1 cellular context compared by ENCODE assay signal in the genomic region with DNA sequence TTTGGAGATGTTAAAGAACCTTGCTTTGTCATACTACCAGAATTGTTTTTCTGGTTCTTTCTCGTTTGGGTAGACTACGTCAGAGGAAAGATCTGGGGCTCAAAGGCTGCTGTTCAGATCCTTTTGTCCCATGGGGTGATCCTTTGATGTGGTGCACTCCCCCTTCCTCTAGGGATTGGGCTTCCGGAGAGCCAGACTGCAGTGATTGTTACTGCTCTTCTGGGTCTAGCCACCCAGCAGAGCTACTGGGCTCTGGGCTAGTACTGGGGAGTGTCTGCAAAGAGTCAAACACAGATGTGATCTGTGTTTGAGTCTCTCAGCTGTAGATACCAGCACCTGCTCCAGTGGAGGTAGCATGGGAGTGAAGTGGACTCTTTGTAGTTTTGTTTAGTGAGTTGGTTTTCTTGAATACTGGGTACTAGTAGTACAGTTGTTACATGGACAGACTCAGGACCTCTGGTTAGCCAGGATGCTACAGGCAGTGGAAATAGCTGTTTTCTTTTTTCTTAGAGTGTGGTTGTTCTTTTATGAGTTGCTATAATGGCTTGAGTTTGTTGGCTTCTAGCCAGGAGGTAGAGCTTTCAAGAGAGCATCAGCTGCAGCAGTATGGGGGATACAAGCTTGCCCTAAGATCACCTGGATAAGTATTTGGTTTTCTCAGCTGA.
A peak's percentile ranks its signal among the peaks of the same experiment; 100 is the strongest.
TF ChIP-seq lines count a peak whose summit lies in the region.

No MANE protein-coding gene starts in this region.

TF ChIP-seq in HepG2, 621 proteins besides CTCF, POLR2A, EP300 and RAD21 (continued from another document and continues in another):
- TF ChIP-seq, protein P1, sequence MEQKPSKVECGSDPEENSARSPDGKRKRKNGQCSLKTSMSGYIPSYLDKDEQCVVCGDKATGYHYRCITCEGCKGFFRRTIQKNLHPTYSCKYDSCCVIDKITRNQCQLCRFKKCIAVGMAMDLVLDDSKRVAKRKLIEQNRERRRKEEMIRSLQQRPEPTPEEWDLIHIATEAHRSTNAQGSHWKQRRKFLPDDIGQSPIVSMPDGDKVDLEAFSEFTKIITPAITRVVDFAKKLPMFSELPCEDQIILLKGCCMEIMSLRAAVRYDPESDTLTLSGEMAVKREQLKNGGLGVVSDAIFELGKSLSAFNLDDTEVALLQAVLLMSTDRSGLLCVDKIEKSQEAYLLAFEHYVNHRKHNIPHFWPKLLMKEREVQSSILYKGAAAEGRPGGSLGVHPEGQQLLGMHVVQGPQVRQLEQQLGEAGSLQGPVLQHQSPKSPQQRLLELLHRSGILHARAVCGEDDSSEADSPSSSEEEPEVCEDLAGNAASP (CRISPR knock-in tag; IDR thresholded peaks at IDR 0.05; ENCODE audit: borderline replicate concordance) = peak; percentile 40; the same call in 1 of the 2 replicates
- TF ChIP-seq, protein P2, sequence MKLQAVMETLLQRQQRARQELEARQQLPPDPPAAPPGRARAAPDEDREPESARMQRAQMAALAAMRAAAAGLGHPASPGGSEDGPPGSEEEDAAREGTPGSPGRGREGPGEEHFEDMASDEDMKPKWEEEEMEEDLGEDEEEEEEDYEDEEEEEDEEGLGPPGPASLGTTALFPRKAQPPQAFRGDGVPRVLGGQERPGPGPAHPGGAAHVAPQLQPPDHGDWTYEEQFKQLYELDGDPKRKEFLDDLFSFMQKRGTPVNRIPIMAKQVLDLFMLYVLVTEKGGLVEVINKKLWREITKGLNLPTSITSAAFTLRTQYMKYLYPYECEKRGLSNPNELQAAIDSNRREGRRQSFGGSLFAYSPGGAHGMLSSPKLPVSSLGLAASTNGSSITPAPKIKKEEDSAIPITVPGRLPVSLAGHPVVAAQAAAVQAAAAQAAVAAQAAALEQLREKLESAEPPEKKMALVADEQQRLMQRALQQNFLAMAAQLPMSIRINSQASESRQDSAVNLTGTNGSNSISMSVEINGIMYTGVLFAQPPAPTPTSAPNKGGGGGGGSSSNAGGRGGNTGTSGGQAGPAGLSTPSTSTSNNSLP (IDR thresholded peaks at IDR 0.05; ENCODE audit: low read depth, low read length) = 0 out of 2 replicates have a peak, but pooled peaks have one; percentile 15
- TF ChIP-seq, protein P3, sequence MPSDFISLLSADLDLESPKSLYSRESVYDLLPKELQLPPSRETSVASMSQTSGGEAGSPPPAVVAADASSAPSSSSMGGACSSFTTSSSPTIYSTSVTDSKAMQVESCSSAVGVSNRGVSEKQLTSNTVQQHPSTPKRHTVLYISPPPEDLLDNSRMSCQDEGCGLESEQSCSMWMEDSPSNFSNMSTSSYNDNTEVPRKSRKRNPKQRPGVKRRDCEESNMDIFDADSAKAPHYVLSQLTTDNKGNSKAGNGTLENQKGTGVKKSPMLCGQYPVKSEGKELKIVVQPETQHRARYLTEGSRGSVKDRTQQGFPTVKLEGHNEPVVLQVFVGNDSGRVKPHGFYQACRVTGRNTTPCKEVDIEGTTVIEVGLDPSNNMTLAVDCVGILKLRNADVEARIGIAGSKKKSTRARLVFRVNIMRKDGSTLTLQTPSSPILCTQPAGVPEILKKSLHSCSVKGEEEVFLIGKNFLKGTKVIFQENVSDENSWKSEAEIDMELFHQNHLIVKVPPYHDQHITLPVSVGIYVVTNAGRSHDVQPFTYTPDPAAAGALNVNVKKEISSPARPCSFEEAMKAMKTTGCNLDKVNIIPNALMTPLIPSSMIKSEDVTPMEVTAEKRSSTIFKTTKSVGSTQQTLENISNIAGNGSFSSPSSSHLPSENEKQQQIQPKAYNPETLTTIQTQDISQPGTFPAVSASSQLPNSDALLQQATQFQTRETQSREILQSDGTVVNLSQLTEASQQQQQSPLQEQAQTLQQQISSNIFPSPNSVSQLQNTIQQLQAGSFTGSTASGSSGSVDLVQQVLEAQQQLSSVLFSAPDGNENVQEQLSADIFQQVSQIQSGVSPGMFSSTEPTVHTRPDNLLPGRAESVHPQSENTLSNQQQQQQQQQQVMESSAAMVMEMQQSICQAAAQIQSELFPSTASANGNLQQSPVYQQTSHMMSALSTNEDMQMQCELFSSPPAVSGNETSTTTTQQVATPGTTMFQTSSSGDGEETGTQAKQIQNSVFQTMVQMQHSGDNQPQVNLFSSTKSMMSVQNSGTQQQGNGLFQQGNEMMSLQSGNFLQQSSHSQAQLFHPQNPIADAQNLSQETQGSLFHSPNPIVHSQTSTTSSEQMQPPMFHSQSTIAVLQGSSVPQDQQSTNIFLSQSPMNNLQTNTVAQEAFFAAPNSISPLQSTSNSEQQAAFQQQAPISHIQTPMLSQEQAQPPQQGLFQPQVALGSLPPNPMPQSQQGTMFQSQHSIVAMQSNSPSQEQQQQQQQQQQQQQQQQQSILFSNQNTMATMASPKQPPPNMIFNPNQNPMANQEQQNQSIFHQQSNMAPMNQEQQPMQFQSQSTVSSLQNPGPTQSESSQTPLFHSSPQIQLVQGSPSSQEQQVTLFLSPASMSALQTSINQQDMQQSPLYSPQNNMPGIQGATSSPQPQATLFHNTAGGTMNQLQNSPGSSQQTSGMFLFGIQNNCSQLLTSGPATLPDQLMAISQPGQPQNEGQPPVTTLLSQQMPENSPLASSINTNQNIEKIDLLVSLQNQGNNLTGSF (CRISPR knock-in tag; IDR thresholded peaks at IDR 0.05) = no peak
- TF ChIP-seq, protein P4, sequence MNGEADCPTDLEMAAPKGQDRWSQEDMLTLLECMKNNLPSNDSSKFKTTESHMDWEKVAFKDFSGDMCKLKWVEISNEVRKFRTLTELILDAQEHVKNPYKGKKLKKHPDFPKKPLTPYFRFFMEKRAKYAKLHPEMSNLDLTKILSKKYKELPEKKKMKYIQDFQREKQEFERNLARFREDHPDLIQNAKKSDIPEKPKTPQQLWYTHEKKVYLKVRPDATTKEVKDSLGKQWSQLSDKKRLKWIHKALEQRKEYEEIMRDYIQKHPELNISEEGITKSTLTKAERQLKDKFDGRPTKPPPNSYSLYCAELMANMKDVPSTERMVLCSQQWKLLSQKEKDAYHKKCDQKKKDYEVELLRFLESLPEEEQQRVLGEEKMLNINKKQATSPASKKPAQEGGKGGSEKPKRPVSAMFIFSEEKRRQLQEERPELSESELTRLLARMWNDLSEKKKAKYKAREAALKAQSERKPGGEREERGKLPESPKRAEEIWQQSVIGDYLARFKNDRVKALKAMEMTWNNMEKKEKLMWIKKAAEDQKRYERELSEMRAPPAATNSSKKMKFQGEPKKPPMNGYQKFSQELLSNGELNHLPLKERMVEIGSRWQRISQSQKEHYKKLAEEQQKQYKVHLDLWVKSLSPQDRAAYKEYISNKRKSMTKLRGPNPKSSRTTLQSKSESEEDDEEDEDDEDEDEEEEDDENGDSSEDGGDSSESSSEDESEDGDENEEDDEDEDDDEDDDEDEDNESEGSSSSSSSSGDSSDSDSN (CRISPR knock-in tag; IDR thresholded peaks at IDR 0.05) = no peak
- TF ChIP-seq, protein P5, sequence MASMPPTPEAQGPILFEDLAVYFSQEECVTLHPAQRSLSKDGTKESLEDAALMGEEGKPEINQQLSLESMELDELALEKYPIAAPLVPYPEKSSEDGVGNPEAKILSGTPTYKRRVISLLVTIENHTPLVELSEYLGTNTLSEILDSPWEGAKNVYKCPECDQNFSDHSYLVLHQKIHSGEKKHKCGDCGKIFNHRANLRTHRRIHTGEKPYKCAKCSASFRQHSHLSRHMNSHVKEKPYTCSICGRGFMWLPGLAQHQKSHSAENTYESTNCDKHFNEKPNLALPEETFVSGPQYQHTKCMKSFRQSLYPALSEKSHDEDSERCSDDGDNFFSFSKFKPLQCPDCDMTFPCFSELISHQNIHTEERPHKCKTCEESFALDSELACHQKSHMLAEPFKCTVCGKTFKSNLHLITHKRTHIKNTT (CRISPR knock-in tag; IDR thresholded peaks at IDR 0.05) = no peak
- TF ChIP-seq, protein P6, sequence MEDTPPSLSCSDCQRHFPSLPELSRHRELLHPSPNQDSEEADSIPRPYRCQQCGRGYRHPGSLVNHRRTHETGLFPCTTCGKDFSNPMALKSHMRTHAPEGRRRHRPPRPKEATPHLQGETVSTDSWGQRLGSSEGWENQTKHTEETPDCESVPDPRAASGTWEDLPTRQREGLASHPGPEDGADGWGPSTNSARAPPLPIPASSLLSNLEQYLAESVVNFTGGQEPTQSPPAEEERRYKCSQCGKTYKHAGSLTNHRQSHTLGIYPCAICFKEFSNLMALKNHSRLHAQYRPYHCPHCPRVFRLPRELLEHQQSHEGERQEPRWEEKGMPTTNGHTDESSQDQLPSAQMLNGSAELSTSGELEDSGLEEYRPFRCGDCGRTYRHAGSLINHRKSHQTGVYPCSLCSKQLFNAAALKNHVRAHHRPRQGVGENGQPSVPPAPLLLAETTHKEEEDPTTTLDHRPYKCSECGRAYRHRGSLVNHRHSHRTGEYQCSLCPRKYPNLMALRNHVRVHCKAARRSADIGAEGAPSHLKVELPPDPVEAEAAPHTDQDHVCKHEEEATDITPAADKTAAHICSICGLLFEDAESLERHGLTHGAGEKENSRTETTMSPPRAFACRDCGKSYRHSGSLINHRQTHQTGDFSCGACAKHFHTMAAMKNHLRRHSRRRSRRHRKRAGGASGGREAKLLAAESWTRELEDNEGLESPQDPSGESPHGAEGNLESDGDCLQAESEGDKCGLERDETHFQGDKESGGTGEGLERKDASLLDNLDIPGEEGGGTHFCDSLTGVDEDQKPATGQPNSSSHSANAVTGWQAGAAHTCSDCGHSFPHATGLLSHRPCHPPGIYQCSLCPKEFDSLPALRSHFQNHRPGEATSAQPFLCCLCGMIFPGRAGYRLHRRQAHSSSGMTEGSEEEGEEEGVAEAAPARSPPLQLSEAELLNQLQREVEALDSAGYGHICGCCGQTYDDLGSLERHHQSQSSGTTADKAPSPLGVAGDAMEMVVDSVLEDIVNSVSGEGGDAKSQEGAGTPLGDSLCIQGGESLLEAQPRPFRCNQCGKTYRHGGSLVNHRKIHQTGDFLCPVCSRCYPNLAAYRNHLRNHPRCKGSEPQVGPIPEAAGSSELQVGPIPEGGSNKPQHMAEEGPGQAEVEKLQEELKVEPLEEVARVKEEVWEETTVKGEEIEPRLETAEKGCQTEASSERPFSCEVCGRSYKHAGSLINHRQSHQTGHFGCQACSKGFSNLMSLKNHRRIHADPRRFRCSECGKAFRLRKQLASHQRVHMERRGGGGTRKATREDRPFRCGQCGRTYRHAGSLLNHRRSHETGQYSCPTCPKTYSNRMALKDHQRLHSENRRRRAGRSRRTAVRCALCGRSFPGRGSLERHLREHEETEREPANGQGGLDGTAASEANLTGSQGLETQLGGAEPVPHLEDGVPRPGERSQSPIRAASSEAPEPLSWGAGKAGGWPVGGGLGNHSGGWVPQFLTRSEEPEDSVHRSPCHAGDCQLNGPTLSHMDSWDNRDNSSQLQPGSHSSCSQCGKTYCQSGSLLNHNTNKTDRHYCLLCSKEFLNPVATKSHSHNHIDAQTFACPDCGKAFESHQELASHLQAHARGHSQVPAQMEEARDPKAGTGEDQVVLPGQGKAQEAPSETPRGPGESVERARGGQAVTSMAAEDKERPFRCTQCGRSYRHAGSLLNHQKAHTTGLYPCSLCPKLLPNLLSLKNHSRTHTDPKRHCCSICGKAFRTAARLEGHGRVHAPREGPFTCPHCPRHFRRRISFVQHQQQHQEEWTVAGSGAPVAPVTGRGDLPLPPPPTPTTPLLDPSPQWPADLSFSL (CRISPR knock-in tag; IDR thresholded peaks at IDR 0.05) = no peak
- TF ChIP-seq TCF12 (IDR thresholded peaks at IDR 0.05) (no peak), TCF12 (CRISPR knock-in tag; IDR thresholded peaks at IDR 0.05) (no peak), BRCA1 (CRISPR knock-in tag; IDR thresholded peaks at IDR 0.05) (no peak), ZNF460 (CRISPR knock-in tag; IDR thresholded peaks at IDR 0.05; ENCODE audit: borderline replicate concordance) (no peak), NCOA2 (CRISPR knock-in tag; IDR thresholded peaks at IDR 0.05) (peak; percentile 80), ZFP90 (CRISPR knock-in tag; IDR thresholded peaks at IDR 0.05; ENCODE audit: borderline replicate concordance) (no peak), FOXP1 (IDR thresholded peaks at IDR 0.05) (no peak), FOXP1 (CRISPR knock-in tag; IDR thresholded peaks at IDR 0.05) (peak; percentile 26; the same call in 1 of the 2 replicates), SYNCRIP (IDR thresholded peaks at IDR 0.05; ENCODE audit: insufficient read depth, low read depth, low read length) (no peak), ZBTB3 (CRISPR knock-in tag; IDR thresholded peaks at IDR 0.05; ENCODE audit: borderline replicate concordance, low read depth) (no peak)
- TF ChIP-seq, protein P7, sequence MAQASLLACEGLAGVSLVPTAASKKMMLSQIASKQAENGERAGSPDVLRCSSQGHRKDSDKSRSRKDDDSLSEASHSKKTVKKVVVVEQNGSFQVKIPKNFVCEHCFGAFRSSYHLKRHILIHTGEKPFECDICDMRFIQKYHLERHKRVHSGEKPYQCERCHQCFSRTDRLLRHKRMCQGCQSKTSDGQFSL (CRISPR knock-in tag; IDR thresholded peaks at IDR 0.05) = 0 out of 2 replicates have a peak, but pooled peaks have one; percentile 32
- TF ChIP-seq, protein P8, sequence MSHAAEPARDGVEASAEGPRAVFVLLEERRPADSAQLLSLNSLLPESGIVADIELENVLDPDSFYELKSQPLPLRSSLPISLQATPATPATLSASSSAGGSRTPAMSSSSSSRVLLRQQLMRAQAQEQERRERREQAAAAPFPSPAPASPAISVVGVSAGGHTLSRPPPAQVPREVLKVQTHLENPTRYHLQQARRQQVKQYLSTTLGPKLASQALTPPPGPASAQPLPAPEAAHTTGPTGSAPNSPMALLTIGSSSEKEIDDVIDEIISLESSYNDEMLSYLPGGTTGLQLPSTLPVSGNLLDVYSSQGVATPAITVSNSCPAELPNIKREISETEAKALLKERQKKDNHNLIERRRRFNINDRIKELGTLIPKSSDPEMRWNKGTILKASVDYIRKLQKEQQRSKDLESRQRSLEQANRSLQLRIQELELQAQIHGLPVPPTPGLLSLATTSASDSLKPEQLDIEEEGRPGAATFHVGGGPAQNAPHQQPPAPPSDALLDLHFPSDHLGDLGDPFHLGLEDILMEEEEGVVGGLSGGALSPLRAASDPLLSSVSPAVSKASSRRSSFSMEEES (CRISPR knock-in tag; IDR thresholded peaks at IDR 0.05) = peak; percentile 44; the same call in 1 of the 2 replicates
- TF ChIP-seq, protein P9, sequence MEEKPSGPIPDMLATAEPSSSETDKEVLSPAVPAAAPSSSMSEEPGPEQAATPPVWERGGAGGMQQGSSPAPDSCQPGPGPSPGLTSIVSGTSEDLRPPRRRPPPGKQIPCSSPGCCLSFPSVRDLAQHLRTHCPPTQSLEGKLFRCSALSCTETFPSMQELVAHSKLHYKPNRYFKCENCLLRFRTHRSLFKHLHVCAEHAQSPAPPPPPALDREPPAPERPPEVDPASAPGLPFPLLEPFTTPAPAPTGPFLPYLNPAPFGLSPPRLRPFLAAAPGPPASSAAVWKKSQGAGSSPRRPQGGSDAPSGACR (CRISPR knock-in tag; IDR thresholded peaks at IDR 0.05) = no peak
- TF ChIP-seq, protein P10, sequence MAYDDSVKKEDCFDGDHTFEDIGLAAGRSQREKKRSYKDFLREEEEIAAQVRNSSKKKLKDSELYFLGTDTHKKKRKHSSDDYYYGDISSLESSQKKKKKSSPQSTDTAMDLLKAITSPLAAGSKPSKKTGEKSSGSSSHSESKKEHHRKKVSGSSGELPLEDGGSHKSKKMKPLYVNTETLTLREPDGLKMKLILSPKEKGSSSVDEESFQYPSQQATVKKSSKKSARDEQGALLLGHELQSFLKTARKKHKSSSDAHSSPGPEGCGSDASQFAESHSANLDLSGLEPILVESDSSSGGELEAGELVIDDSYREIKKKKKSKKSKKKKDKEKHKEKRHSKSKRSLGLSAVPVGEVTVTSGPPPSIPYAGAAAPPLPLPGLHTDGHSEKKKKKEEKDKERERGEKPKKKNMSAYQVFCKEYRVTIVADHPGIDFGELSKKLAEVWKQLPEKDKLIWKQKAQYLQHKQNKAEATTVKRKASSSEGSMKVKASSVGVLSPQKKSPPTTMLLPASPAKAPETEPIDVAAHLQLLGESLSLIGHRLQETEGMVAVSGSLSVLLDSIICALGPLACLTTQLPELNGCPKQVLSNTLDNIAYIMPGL (CRISPR knock-in tag; IDR thresholded peaks at IDR 0.05; ENCODE audit: borderline replicate concordance in 1 of 2, low read depth in 1 of 2) = no peak
